ENCODE assay signal across 29 cellular contexts in the genomic region with DNA sequence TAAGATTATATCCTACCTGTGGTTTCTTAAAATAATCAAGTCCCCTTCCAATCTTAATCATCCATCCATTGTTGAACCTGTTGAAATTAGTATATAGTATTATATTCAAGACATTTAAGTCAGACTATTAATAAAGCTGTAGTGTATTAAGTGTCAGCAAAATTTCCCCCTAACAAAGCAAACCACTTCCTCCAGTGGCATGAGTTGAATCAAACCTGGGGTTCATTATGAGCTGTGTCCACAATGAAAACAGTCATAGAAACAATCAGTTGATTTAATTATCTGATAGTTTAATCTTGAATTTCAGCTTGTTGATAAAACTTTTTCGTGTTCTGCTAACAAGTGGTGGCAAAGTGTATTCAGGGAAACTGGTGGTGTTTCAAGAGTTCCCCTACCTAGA. TPM values are rescaled to one million over a fixed set of nuclear protein-coding genes. Genes with fewer than 3 reads are reported as not detected.
DNase-seq lines count a peak whose midpoint lies in the region; ATAC-seq and TF ChIP-seq lines count a peak whose summit lies in the region.
"Had no signal": no experiment of that assay in that cellular context is flagged by ENCODE, and none has a peak within 500 bp of the region (broad histone marks: within the 10 kb centered on the region; RNA-seq: fewer than 3 reads in every experiment).

No MANE protein-coding gene starts in this region.

- H3K27me3 Mint-ChIP-seq in activated T-cell treated with anti-CD3 and anti-CD28 coated beads, Interleukin-2, amount 50 U/mL, for 72 hours (ENCODE audit: low read depth) = no peaks in the 10 kb centered on the region
- no peaks in the 10 kb centered on the region for H3K27me3 Mint-ChIP-seq in activated naive CD8-positive, alpha-beta T cell treated with anti-CD3 and anti-CD28 coated beads for 36 hours
- H3K27me3 Mint-ChIP-seq in stimulated activated naive CD8-positive, alpha-beta T cell treated with anti-CD3 and anti-CD28 coated beads, Interleukin-15, Interleukin-2, amounts not matched to agents 100 ng/mL and 50 ng/mL, for 24 hours = no peaks in the 10 kb centered on the region

- H3K36me3 ChIP-seq in mucosa of descending colon (ENCODE audit: low read depth) = no peaks in the 10 kb centered on the region

- no peak for TF ChIP-seq CTCF in mucosa of descending colon (IDR thresholded peaks at IDR 0.05)

- no peaks in the 10 kb centered on the region for H3K9me3 Mint-ChIP-seq in activated T-cell treated with anti-CD3 and anti-CD28 coated beads, Interleukin-2, amount 50 U/mL, for 72 hours
- H3K9me3 Mint-ChIP-seq in activated naive CD8-positive, alpha-beta T cell treated with anti-CD3 and anti-CD28 coated beads for 36 hours = no peaks in the 10 kb centered on the region
- no peaks in the 10 kb centered on the region for H3K9me3 Mint-ChIP-seq in stimulated activated naive CD8-positive, alpha-beta T cell treated with anti-CD3 and anti-CD28 coated beads, Interleukin-15, Interleukin-2, amounts not matched to agents 100 ng/mL and 50 ng/mL, for 24 hours
- H3K9me3 Mint-ChIP-seq: H9; T-helper 1 cell treated with Interleukin-12 subunit alpha and Interleukin-12 subunit beta and Interleukin-4 antibody, amounts not matched to agents 30 μg/mL and 1 μg/mL, for 36 hours had no signal

- H3K4me1 Mint-ChIP-seq in activated T-cell treated with anti-CD3 and anti-CD28 coated beads, Interleukin-2, amount 50 U/mL, for 72 hours (ENCODE audit: low read depth) = peaks cover 29% of the 10 kb centered on the region
- peaks cover 31% of the 10 kb centered on the region for H3K4me1 Mint-ChIP-seq in activated naive CD8-positive, alpha-beta T cell treated with anti-CD3 and anti-CD28 coated beads for 36 hours
- peaks cover 27% of the 10 kb centered on the region for H3K4me1 Mint-ChIP-seq in stimulated activated naive CD8-positive, alpha-beta T cell treated with anti-CD3 and anti-CD28 coated beads, Interleukin-15, Interleukin-2, amounts not matched to agents 100 ng/mL and 50 ng/mL, for 24 hours (ENCODE audit: low read depth)
- H3K4me1 Mint-ChIP-seq: H9 had no signal

- H3K4me3 Mint-ChIP-seq in activated T-cell treated with anti-CD3 and anti-CD28 coated beads, Interleukin-2, amount 50 U/mL, for 72 hours = no peak overlapping the region
- no peak overlapping the region for H3K4me3 Mint-ChIP-seq in activated naive CD8-positive, alpha-beta T cell treated with anti-CD3 and anti-CD28 coated beads for 36 hours
- H3K4me3 Mint-ChIP-seq in stimulated activated naive CD8-positive, alpha-beta T cell treated with anti-CD3 and anti-CD28 coated beads, Interleukin-15, Interleukin-2, amounts not matched to agents 100 ng/mL and 50 ng/mL, for 24 hours = no peak overlapping the region
- H3K4me3 Mint-ChIP-seq: H9; T-helper 1 cell treated with Interleukin-12 subunit alpha and Interleukin-12 subunit beta and Interleukin-4 antibody, amounts not matched to agents 30 μg/mL and 1 μg/mL, for 36 hours had no signal

- H3K27ac Mint-ChIP-seq in activated T-cell treated with anti-CD3 and anti-CD28 coated beads, Interleukin-2, amount 50 U/mL, for 72 hours = peak overlapping the region; percentile 67
- peak overlapping the region; percentile 48 for H3K27ac Mint-ChIP-seq in activated naive CD8-positive, alpha-beta T cell treated with anti-CD3 and anti-CD28 coated beads for 36 hours
- peak overlapping the region; percentile 49 for H3K27ac Mint-ChIP-seq in stimulated activated naive CD8-positive, alpha-beta T cell treated with anti-CD3 and anti-CD28 coated beads, Interleukin-15, Interleukin-2, amounts not matched to agents 100 ng/mL and 50 ng/mL, for 24 hours
- H3K27ac Mint-ChIP-seq: H9; T-helper 1 cell treated with Interleukin-12 subunit alpha and Interleukin-12 subunit beta and Interleukin-4 antibody, amounts not matched to agents 30 μg/mL and 1 μg/mL, for 36 hours had no signal

- intact Hi-C loops in mucosa of descending colon (cut with DNase I, micrococcal nuclease) = no loop called here

- H3K36me3 Mint-ChIP-seq in activated T-cell treated with anti-CD3 and anti-CD28 coated beads, Interleukin-2, amount 50 U/mL, for 72 hours (ENCODE audit: insufficient read depth in 2 of 2) = peaks cover 2 to 23% of the 10 kb centered on the region in 2 donors
- H3K36me3 Mint-ChIP-seq in activated naive CD8-positive, alpha-beta T cell treated with anti-CD3 and anti-CD28 coated beads for 36 hours = peaks cover 32% of the 10 kb centered on the region
- peaks cover 64% of the 10 kb centered on the region for H3K36me3 Mint-ChIP-seq in stimulated activated naive CD8-positive, alpha-beta T cell treated with anti-CD3 and anti-CD28 coated beads, Interleukin-15, Interleukin-2, amounts not matched to agents 100 ng/mL and 50 ng/mL, for 24 hours (ENCODE audit: low read depth)

- H3K9me3 ChIP-seq in mucosa of descending colon = no peaks in the 10 kb centered on the region
- H3K9me3 ChIP-seq: esophagus squamous epithelium, heart right ventricle, left ventricle myocardium inferior, right atrium auricular region, SK-N-SH, tibial artery had no signal

- no peak for DNase-seq in activated T-cell treated with anti-CD3 and anti-CD28 coated beads, Interleukin-2, amount 50 U/mL, for 72 hours
- DNase-seq in activated T-cell treated with anti-CD3 and anti-CD28 coated beads, Interleukin-2, amount 50 U/mL, for 1 hour = no peak
- DNase-seq in activated naive CD8-positive, alpha-beta T cell treated with anti-CD3 and anti-CD28 coated beads for 36 hours = no peak
- no peak for DNase-seq in mucosa of descending colon
- DNase-seq: activated CD4-positive, alpha-beta T cell treated with anti-CD3 and anti-CD28 coated beads, Interleukin-2, amount 50 U/mL, for 48 hours; activated T-cell treated with anti-CD3 and anti-CD28 coated beads for 4 hours; amygdala; brain microvascular endothelial cell; DMS153; esophagus squamous epithelium; H9; heart right ventricle; KBM-7; left ventricle myocardium inferior; mesendoderm; NCI-H1417 treated with DMSO at 0.1 percent for 48 hours; NCI-H2029 treated with DMSO at 0.1 percent for 48 hours; NCI-H69; PC-9; SK-N-SH; tibial artery had no signal

- no peaks in the 10 kb centered on the region for H3K4me1 ChIP-seq in mucosa of descending colon (ENCODE audit: low read depth)
- H3K4me1 ChIP-seq: esophagus squamous epithelium, right atrium auricular region, tibial artery had no signal

- H3K4me3 ChIP-seq in mucosa of descending colon = no peak overlapping the region
- H3K4me3 ChIP-seq: esophagus squamous epithelium, heart right ventricle, left ventricle myocardium inferior, PC-9, right atrium auricular region, smooth muscle cell, tibial artery had no signal

- ATAC-seq in activated T-cell treated with anti-CD3 and anti-CD28 coated beads, Interleukin-2, amount 50 U/mL, for 72 hours (replicated peaks in 1 of 2) = peak in 1 of 2 donors; percentile 49
- peak; percentile 82 for ATAC-seq in HG02610 (IDR thresholded peaks at IDR 0.05; ENCODE audit: unreplicated experiment)
- ATAC-seq in GM18511 (IDR thresholded peaks at IDR 0.05; ENCODE audit: unreplicated experiment) = no peak
- ATAC-seq in GM18520 (IDR thresholded peaks at IDR 0.05; ENCODE audit: unreplicated experiment) = no peak
- no peak for ATAC-seq in mucosa of descending colon
- ATAC-seq: heart right ventricle, Right ventricle myocardium inferior had no signal

RNA-seq across cellular contexts. Expression of a gene that starts 11.3 kb away (rescaled TPM):
- total RNA-seq in activated T-cell treated with anti-CD3 and anti-CD28 coated beads, Interleukin-2, amount 50 U/mL, for 72 hours = 10 to 100 TPM; 68.1 to 85.1 TPM
- total RNA-seq in activated naive CD8-positive, alpha-beta T cell treated with anti-CD3 and anti-CD28 coated beads for 36 hours = 10 to 100 TPM; 56.8 to 61.2 TPM
- 10 to 100 TPM; 21.7 to 24.3 (median 22.0) TPM for total RNA-seq in mucosa of descending colon

RNA-seq across cellular contexts. Expression of a gene that starts 11.4 kb away (rescaled TPM):
- 10 to 100 TPM; 32.7 to 41.8 TPM for total RNA-seq in activated T-cell treated with anti-CD3 and anti-CD28 coated beads, Interleukin-2, amount 50 U/mL, for 72 hours
- total RNA-seq in activated naive CD8-positive, alpha-beta T cell treated with anti-CD3 and anti-CD28 coated beads for 36 hours = 10 to 100 TPM; 35.8 to 38.0 TPM
- 10 to 100 TPM; 22.5 to 23.2 (median 23.0) TPM for total RNA-seq in mucosa of descending colon

RNA-seq across cellular contexts. Expression of a gene that starts 14.8 kb away (rescaled TPM):
- 1 to 10 TPM; 4.9 to 5.6 TPM for total RNA-seq in activated T-cell treated with anti-CD3 and anti-CD28 coated beads, Interleukin-2, amount 50 U/mL, for 72 hours
- total RNA-seq in activated naive CD8-positive, alpha-beta T cell treated with anti-CD3 and anti-CD28 coated beads for 36 hours = 1 to 10 TPM; 6.4 to 7.1 TPM
- total RNA-seq in mucosa of descending colon = 1 to 10 TPM; 7.0 to 8.4 (median 7.0) TPM

RNA-seq across cellular contexts. Expression of a gene that starts 14.8 kb away (rescaled TPM):
- 10 to 100 TPM; 14.4 to 14.5 TPM for total RNA-seq in activated T-cell treated with anti-CD3 and anti-CD28 coated beads, Interleukin-2, amount 50 U/mL, for 72 hours
- 1 to 10 TPM; 5.6 to 7.5 TPM for total RNA-seq in activated naive CD8-positive, alpha-beta T cell treated with anti-CD3 and anti-CD28 coated beads for 36 hours
- total RNA-seq in mucosa of descending colon = 1 to 10 TPM; 6.6 to 8.8 (median 7.8) TPM

RNA-seq across cellular contexts. Expression of a gene that starts 28.0 kb away (rescaled TPM):
- 1 to 10 TPM; 1.7 to 1.9 TPM for total RNA-seq in activated T-cell treated with anti-CD3 and anti-CD28 coated beads, Interleukin-2, amount 50 U/mL, for 72 hours
- total RNA-seq in activated naive CD8-positive, alpha-beta T cell treated with anti-CD3 and anti-CD28 coated beads for 36 hours = 1 to 10 TPM; 1.0 to 1.3 TPM
- 1 to 10 TPM; 1.3 to 3.6 (median 3.5) TPM for total RNA-seq in mucosa of descending colon
- total RNA-seq: left ventricle myocardium inferior, right atrium auricular region, Right ventricle myocardium inferior had no signal
